8 cellular contexts compared by ENCODE assay signal in the genomic region with DNA sequence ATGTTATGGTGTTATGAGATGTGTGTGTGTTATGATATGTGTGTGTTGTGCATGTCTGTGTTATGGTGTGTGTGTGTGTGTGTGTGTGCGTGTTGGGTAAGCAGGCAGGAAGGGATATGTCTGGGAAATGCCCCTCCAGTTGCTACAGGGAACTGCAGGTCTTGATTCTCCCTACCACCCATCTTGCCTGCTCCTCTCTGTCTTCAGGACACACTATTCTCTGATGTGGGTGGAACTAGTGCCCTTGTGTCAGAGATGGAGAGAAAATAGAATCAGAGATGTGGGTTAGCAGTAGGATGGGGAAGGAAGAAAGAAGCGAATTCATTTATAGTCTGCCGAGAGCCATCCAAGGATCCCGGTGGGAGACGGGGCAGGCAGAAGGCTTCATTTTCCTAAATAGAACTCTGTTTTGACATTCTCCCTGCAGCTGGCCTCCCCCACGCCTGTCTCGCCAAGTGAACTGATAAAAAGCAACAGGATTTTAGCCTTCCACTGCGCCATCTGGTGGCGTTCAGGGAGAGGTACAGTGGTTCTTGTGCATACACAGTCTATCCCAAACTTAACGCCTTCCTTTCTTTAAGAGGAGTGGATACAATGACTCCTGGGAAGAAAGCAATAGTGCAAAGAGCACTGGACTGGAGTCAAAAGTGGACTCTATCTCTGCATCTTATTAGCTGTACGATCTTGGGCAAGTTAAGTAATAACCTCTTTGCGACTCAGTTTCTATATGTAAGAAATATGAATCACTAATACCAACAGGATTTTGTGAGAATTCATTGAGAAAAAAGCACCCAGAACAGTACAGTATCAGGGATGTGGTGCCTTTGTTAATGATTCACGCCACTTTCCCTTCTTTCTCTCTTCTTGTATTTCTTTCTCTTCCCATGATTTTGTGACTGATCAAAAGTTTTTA. TPM values are rescaled to one million over a fixed set of nuclear protein-coding genes. Genes with fewer than 3 reads are reported as not detected.
DNase-seq lines count a peak whose midpoint lies in the region; ATAC-seq and TF ChIP-seq lines count a peak whose summit lies in the region.

No MANE protein-coding gene starts in this region.

- H3K9me3 Mint-ChIP-seq in brain: no peaks in the 10 kb centered on the region

- H3K4me1 Mint-ChIP-seq in brain: peaks cover 25% of the 10 kb centered on the region

- peak overlapping the region in 4 of 5 experiments; percentile 11 to 72 (median 22) for H3K27ac Mint-ChIP-seq in brain

- peak overlapping the region in 4 of 5 experiments; percentile 19 to 46 (median 36) for H3K4me3 Mint-ChIP-seq in brain

- peak; percentile 95 to 96 for TF ChIP-seq CTCF in brain (conservative IDR thresholded peaks at IDR 0.05)

- DNase-seq in NCI-H524 (lab: John Stamatoyannopoulos, UW) (peak; percentile 56 to 60), NCI-H524 treated with DMSO at 0.1 percent for 48 hours (lab: John Stamatoyannopoulos, UW) (no peak), NCI-H2107 (lab: John Stamatoyannopoulos, UW) (peak; percentile 14), UCSD-AML1 (lab: John Stamatoyannopoulos, UW; ENCODE audit: unreplicated experiment) (peak; percentile 60), iris pigment epithelial cell (ENCODE audit: low read depth) (peak; percentile 81)
- peak; percentile 35 to 65 (median 54) for DNase-seq in stimulated activated CD4-positive, alpha-beta T cell treated with anti-CD3 and anti-CD28 coated beads, Interleukin-12 subunit alpha, Interleukin-12 subunit beta, amount 100 ng/mL, for 48 hours (ENCODE audit: low read depth in 2 of 3, low spot score in 1 of 3)

- H3K36me3 Mint-ChIP-seq in brain: no peaks in the 10 kb centered on the region

- ATAC-seq in HG02885 (IDR thresholded peaks at IDR 0.05; ENCODE audit: poor library complexity, unreplicated experiment): peak; percentile 85

- peaks cover 3% of the 10 kb centered on the region for H3K27me3 Mint-ChIP-seq in brain

RNA-seq across cellular contexts. Expression of a gene that starts 14.1 kb away (rescaled TPM):
- polyA plus RNA-seq in brain (ENCODE audit: insufficient read depth, low read depth, low replicate concordance): 47.3 TPM
